In the genomic region with DNA sequence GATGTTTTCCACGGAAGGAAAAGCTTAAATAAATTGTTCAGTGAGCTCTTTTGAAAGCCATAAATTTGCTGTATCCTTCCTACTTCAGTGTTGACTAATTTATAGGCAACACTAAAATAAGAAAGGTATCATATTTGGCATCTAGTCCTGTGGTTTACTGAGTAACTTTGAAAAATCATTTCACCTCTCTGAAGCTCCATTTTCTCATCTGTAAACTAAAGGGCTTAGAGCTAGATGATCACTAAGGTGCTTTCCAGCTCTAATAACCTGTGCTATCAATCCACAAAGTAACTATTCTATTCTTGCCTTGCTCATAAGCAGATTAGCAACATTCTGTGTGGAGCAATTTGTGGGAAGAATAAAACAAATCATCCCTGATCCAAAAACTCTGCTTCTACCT, we compare ENCODE assay signal across 25 cellular contexts.
"Had no signal": no experiment of that assay in that cellular context is flagged by ENCODE, and none has a peak within 500 bp of the region (broad histone marks: within the 10 kb centered on the region; RNA-seq: fewer than 3 reads in every experiment).

No MANE protein-coding gene starts in this region.

- ATAC-seq: foreskin keratinocyte; natural killer cell treated with Interleukin-12 subunit alpha and Interleukin-12 subunit beta and Interleukin-15 and Interleukin-18, amount 100 ng/mL, for 72 hours; psoas muscle; stimulated activated naive CD8-positive, alpha-beta T cell treated with anti-CD3 and anti-CD28 coated beads, Interleukin-15, Interleukin-2, amounts not matched to agents 100 U/mL and 50 U/mL, for 24 hours had no signal

- H3K27ac ChIP-seq: foreskin keratinocyte, neutrophil, ovary, right atrium auricular region, upper lobe of left lung, VCaP had no signal

- H3K4me3 Mint-ChIP-seq: activated naive CD4-positive, alpha-beta T cell treated with anti-CD3 and anti-CD28 coated beads, Interleukin-2, amount 10 ng/mL, durations not matched to agents 7 days and 5 days; activated T-cell treated with anti-CD3 and anti-CD28 coated beads, Interleukin-2, amount 50 U/mL, for 4 hours; brain; natural killer cell treated with Interleukin-12 subunit alpha and Interleukin-12 subunit beta and Interleukin-15 and Interleukin-18, amount 100 ng/mL, for 72 hours; T-helper 2 cell treated with Interferon-gamma antibody and Interleukin-4, amounts not matched to agents 5 μg/mL and 100 μg/mL, for 36 hours had no signal

- H3K27me3 Mint-ChIP-seq: activated naive CD4-positive, alpha-beta T cell treated with anti-CD3 and anti-CD28 coated beads, Interleukin-2, amount 10 ng/mL, durations not matched to agents 7 days and 5 days; brain; natural killer cell treated with Interleukin-12 subunit alpha and Interleukin-12 subunit beta and Interleukin-15 and Interleukin-18, amount 100 ng/mL, for 72 hours had no signal

- H3K9me3 ChIP-seq: neutrophil, ovary, psoas muscle, right atrium auricular region, upper lobe of left lung had no signal

- H3K27ac Mint-ChIP-seq: activated naive CD4-positive, alpha-beta T cell treated with anti-CD3 and anti-CD28 coated beads, Interleukin-2, amount 10 ng/mL, durations not matched to agents 7 days and 5 days; natural killer cell treated with Interleukin-12 subunit alpha and Interleukin-12 subunit beta and Interleukin-15 and Interleukin-18, amount 100 ng/mL, for 72 hours; T-helper 2 cell treated with Interferon-gamma antibody and Interleukin-4, amounts not matched to agents 5 μg/mL and 100 μg/mL, for 36 hours had no signal

- H3K9me3 Mint-ChIP-seq: activated naive CD4-positive, alpha-beta T cell treated with anti-CD3 and anti-CD28 coated beads, Interleukin-2, amount 10 ng/mL, durations not matched to agents 7 days and 5 days; activated T-cell treated with anti-CD3 and anti-CD28 coated beads, Interleukin-2, amount 50 U/mL, for 4 hours; brain; natural killer cell treated with Interleukin-12 subunit alpha and Interleukin-12 subunit beta and Interleukin-15 and Interleukin-18, amount 100 ng/mL, for 72 hours; T-helper 2 cell treated with Interferon-gamma antibody and Interleukin-4, amounts not matched to agents 5 μg/mL and 100 μg/mL, for 36 hours had no signal

- H3K4me1 Mint-ChIP-seq: activated naive CD4-positive, alpha-beta T cell treated with anti-CD3 and anti-CD28 coated beads, Interleukin-2, amount 10 ng/mL, durations not matched to agents 7 days and 5 days had no signal

- H3K4me3 ChIP-seq: ovary, psoas muscle, right atrium auricular region, upper lobe of left lung had no signal

- H3K36me3 ChIP-seq: neutrophil, ovary, right atrium auricular region, upper lobe of left lung had no signal

- H3K36me3 Mint-ChIP-seq: activated naive CD4-positive, alpha-beta T cell treated with anti-CD3 and anti-CD28 coated beads, Interleukin-2, amount 10 ng/mL, durations not matched to agents 7 days and 5 days; brain; natural killer cell treated with Interleukin-12 subunit alpha and Interleukin-12 subunit beta and Interleukin-15 and Interleukin-18, amount 100 ng/mL, for 72 hours had no signal

- H3K27me3 ChIP-seq: neutrophil, ovary, right atrium auricular region, upper lobe of left lung had no signal

- DNase-seq: activated CD4-positive, alpha-beta T cell treated with anti-CD3 and anti-CD28 coated beads for 1 hour; activated CD8-positive, alpha-beta memory T cell treated with anti-CD3 and anti-CD28 coated beads for 24 hours; activated CD8-positive, alpha-beta memory T cell treated with anti-CD3 and anti-CD28 coated beads, Interleukin-2, amount 50 U/mL, for 4 hours; activated effector memory CD4-positive, alpha-beta T cell treated with anti-CD3 and anti-CD28 coated beads, Interleukin-2, amount 50 U/mL, for 16 hours; activated naive CD4-positive, alpha-beta T cell treated with anti-CD3 and anti-CD28 coated beads, Interleukin-2, amount 10 ng/mL, durations not matched to agents 7 days and 5 days; activated T-cell treated with anti-CD3 and anti-CD28 coated beads, Interleukin-2, amount 50 U/mL, for 4 hours; anterior cingulate cortex; dermis blood vessel endothelial cell; effector CD8-positive, alpha-beta T cell; erythroblast; foreskin keratinocyte; hippocampal formation; left ventricle myocardium superior; midbrain; ovary; psoas muscle; stimulated activated CD4-positive, alpha-beta T cell treated with anti-CD3 and anti-CD28 coated beads, Interleukin-4, amount 100 ng/mL, for 24 hours; stimulated activated naive CD8-positive, alpha-beta T cell treated with anti-CD3 and anti-CD28 coated beads, Interleukin-15, Interleukin-2, amounts not matched to agents 100 U/mL and 50 U/mL, for 24 hours; upper lobe of left lung had no signal
